ENCODE assay signal across 29 cellular contexts in the genomic region with DNA sequence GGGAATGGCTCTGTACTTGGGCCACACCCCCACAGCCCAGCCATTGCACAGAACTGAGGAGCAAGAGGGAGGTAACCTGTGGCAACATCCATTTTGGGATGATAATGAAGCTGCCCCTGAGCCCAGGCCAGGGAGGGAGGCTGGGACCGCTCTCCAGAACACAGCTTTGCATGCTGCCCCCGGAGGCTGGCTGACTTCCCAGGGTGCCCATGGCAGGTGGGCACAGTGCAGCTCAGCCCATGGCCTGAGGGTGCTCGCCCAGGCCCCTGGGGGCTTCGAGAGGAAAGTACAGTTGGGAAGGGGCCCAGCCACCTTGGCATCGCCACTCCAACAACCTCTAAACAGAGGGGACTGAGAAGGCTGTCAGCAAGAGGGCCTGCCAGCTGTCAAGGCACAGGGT. TPM values are rescaled to one million over a fixed set of nuclear protein-coding genes. Genes with fewer than 3 reads are reported as not detected.
"Had no signal": no experiment of that assay in that cellular context is flagged by ENCODE, and none has a peak within 500 bp of the region (broad histone marks: within the 10 kb centered on the region; RNA-seq: fewer than 3 reads in every experiment).

No MANE protein-coding gene starts in this region.

- H3K9me3 ChIP-seq: body of pancreas had no signal

- H3K27ac Mint-ChIP-seq: activated CD4-positive, alpha-beta memory T cell treated with anti-CD3 and anti-CD28 coated beads, Interleukin-2, amount 10 ng/mL, durations not matched to agents 7 days and 5 days; activated CD4-positive, alpha-beta T cell treated with anti-CD3 and anti-CD28 coated beads, Interleukin-2, amount 10 ng/mL, durations not matched to agents 7 days and 5 days; activated naive CD8-positive, alpha-beta T cell; activated T-helper 17 cell treated with anti-CD3 and anti-CD28 coated beads, Interleukin-2, amount 50 U/mL, for 72 hours; dendritic cell treated with granulocyte-macrophage colony-stimulating factor and Interleukin-4, amounts not matched to agents 40 ng/mL and 50 ng/mL, for 4 days; endodermal cell had no signal

- H3K4me1 Mint-ChIP-seq: endodermal cell had no signal

- H3K4me3 ChIP-seq: body of pancreas, cardiac muscle cell, coronary artery, dorsolateral prefrontal cortex had no signal

- H3K36me3 ChIP-seq: cardiac muscle cell had no signal

- H3K27me3 ChIP-seq: body of pancreas, cardiac muscle cell, dorsolateral prefrontal cortex had no signal

- H3K27me3 Mint-ChIP-seq: activated CD4-positive, alpha-beta memory T cell treated with anti-CD3 and anti-CD28 coated beads, Interleukin-2, amount 10 ng/mL, durations not matched to agents 7 days and 5 days; activated CD4-positive, alpha-beta T cell treated with anti-CD3 and anti-CD28 coated beads, Interleukin-2, amount 10 ng/mL, durations not matched to agents 7 days and 5 days; activated naive CD8-positive, alpha-beta T cell; activated T-helper 17 cell treated with anti-CD3 and anti-CD28 coated beads, Interleukin-2, amount 50 U/mL, for 72 hours; dendritic cell treated with granulocyte-macrophage colony-stimulating factor and Interleukin-4, amounts not matched to agents 40 ng/mL and 50 ng/mL, for 4 days had no signal

- H3K4me3 Mint-ChIP-seq: activated CD4-positive, alpha-beta memory T cell treated with anti-CD3 and anti-CD28 coated beads, Interleukin-2, amount 10 ng/mL, durations not matched to agents 7 days and 5 days; activated CD4-positive, alpha-beta T cell treated with anti-CD3 and anti-CD28 coated beads, Interleukin-2, amount 10 ng/mL, durations not matched to agents 7 days and 5 days; activated naive CD8-positive, alpha-beta T cell; activated T-cell treated with anti-CD3 and anti-CD28 coated beads, Interleukin-2, amount 50 U/mL, for 4 hours; activated T-helper 17 cell treated with anti-CD3 and anti-CD28 coated beads, Interleukin-2, amount 50 U/mL, for 72 hours; dendritic cell treated with granulocyte-macrophage colony-stimulating factor and Interleukin-4, amounts not matched to agents 40 ng/mL and 50 ng/mL, for 4 days; endodermal cell had no signal

- H3K27ac ChIP-seq: body of pancreas, cardiac muscle cell, coronary artery had no signal

- ATAC-seq: activated T-cell treated with anti-CD3 and anti-CD28 coated beads, Interleukin-2, amount 50 U/mL, for 4 hours; activated T-helper 17 cell treated with anti-CD3 and anti-CD28 coated beads, Interleukin-2, amount 50 U/mL, for 72 hours; body of pancreas had no signal

- H3K9me3 Mint-ChIP-seq: activated CD4-positive, alpha-beta memory T cell treated with anti-CD3 and anti-CD28 coated beads, Interleukin-2, amount 10 ng/mL, durations not matched to agents 7 days and 5 days; activated CD4-positive, alpha-beta T cell treated with anti-CD3 and anti-CD28 coated beads, Interleukin-2, amount 10 ng/mL, durations not matched to agents 7 days and 5 days; activated T-cell treated with anti-CD3 and anti-CD28 coated beads, Interleukin-2, amount 50 U/mL, for 4 hours; activated T-helper 17 cell treated with anti-CD3 and anti-CD28 coated beads, Interleukin-2, amount 50 U/mL, for 72 hours; dendritic cell treated with granulocyte-macrophage colony-stimulating factor and Interleukin-4, amounts not matched to agents 40 ng/mL and 50 ng/mL, for 4 days had no signal

- DNase-seq: activated CD4-positive, alpha-beta memory T cell treated with anti-CD3 and anti-CD28 coated beads, Interleukin-2, amount 10 ng/mL, durations not matched to agents 7 days and 5 days; activated CD4-positive, alpha-beta T cell treated with anti-CD3 and anti-CD28 coated beads for 1 hour; activated CD4-positive, alpha-beta T cell treated with anti-CD3 and anti-CD28 coated beads for 4 hours; activated CD4-positive, alpha-beta T cell treated with anti-CD3 and anti-CD28 coated beads, Interleukin-2, amount 10 ng/mL, durations not matched to agents 7 days and 5 days; activated CD4-positive, alpha-beta T cell treated with anti-CD3 and anti-CD28 coated beads, Interleukin-2, amount 50 U/mL, for 4 hours; activated CD8-positive, alpha-beta memory T cell treated with anti-CD3 and anti-CD28 coated beads, Interleukin-2, amount 50 U/mL, for 48 hours; activated effector memory CD4-positive, alpha-beta T cell treated with Interleukin-2 at 50 U/mL for 16 hours; activated gamma-delta T cell treated with Interleukin-2 at 50 U/mL for 16 hours; activated naive CD4-positive, alpha-beta T cell treated with anti-CD3 and anti-CD28 coated beads, Interleukin-2, amount 50 U/mL, for 16 hours; activated naive CD4-positive, alpha-beta T cell treated with Interleukin-2 at 50 U/mL for 16 hours; activated T-cell treated with anti-CD3 and anti-CD28 coated beads, Interleukin-2, amount 50 U/mL, for 4 hours; amygdala; aorta; body of pancreas; central memory CD4-positive, alpha-beta T cell; cerebellar nuclear complex; dorsolateral prefrontal cortex; effector memory CD4-positive, alpha-beta T cell; endodermal cell; foreskin fibroblast; head of caudate nucleus; T-helper 2 cell had no signal

RNA-seq across cellular contexts. Expression of gene CERS1, which starts 17.5 kb away (rescaled TPM):
- total RNA-seq: activated CD4-positive, alpha-beta memory T cell treated with anti-CD3 and anti-CD28 coated beads, Interleukin-2, amount 10 ng/mL, durations not matched to agents 7 days and 5 days; activated CD4-positive, alpha-beta T cell treated with anti-CD3 and anti-CD28 coated beads, Interleukin-2, amount 10 ng/mL, durations not matched to agents 7 days and 5 days; activated T-helper 17 cell treated with anti-CD3 and anti-CD28 coated beads, Interleukin-2, amount 50 U/mL, for 72 hours; esophagus mucosa; T-helper 1 cell treated with Interleukin-12 subunit alpha and Interleukin-12 subunit beta and Interleukin-4 antibody, amounts not matched to agents 30 ng/mL and 1 ng/mL, for 36 hours had no signal

RNA-seq across cellular contexts. Expression of gene HOMER3, which starts 27.6 kb away (rescaled TPM):
- total RNA-seq: activated CD4-positive, alpha-beta memory T cell treated with anti-CD3 and anti-CD28 coated beads, Interleukin-2, amount 10 ng/mL, durations not matched to agents 7 days and 5 days; activated CD4-positive, alpha-beta T cell treated with anti-CD3 and anti-CD28 coated beads, Interleukin-2, amount 10 ng/mL, durations not matched to agents 7 days and 5 days had no signal
